In genomic region chr5:123091258-123091987, GRCh38 we compare ENCODE assay signal across 16 cellular contexts. TPM values are rescaled to one million over a fixed set of nuclear protein-coding genes. Genes with fewer than 3 reads are reported as not detected.
DNase-seq lines count a peak whose midpoint lies in the region; ATAC-seq, FAIRE-seq and TF ChIP-seq lines count a peak whose summit lies in the region.
"Had no signal": no experiment of that assay in that cellular context is flagged by ENCODE, and none has a peak within 500 bp of the region (broad histone marks: within the 10 kb centered on the region; RNA-seq: fewer than 3 reads in every experiment).

No MANE protein-coding gene starts in this region.

- H3K27ac ChIP-seq in suprapubic skin: no peak overlapping the region

- FAIRE-seq in islet of Langerhans (lab: Jason Lieb, UNC): peak; percentile 13

- H3K27me3 Mint-ChIP-seq in activated CD8-positive, alpha-beta memory T cell treated with anti-CD3 and anti-CD28 coated beads, Interleukin-2, amount 10 ng/mL, durations not matched to agents 7 days and 5 days: peaks cover 82% of the 10 kb centered on the region

- H3K4me3 ChIP-seq in astrocyte of the cerebellum (ENCODE audit: low read depth, low read length) (peak overlapping the region; percentile 64), suprapubic skin (peak overlapping the region; percentile 65)

- no peaks in the 10 kb centered on the region for H3K9me3 Mint-ChIP-seq in activated CD8-positive, alpha-beta memory T cell treated with anti-CD3 and anti-CD28 coated beads, Interleukin-2, amount 10 ng/mL, durations not matched to agents 7 days and 5 days (ENCODE audit: low read depth)
- H3K9me3 Mint-ChIP-seq: dendritic cell treated with granulocyte-macrophage colony-stimulating factor and Interleukin-4, amounts not matched to agents 40 ng/mL and 50 ng/mL, for 4 days had no signal

- TF ChIP-seq CTCF in astrocyte of the cerebellum (IDR thresholded peaks at IDR 0.05; ENCODE audit: low read depth, low read length, missing control alignments) (no peak), suprapubic skin (IDR thresholded peaks at IDR 0.05) (no peak)

- no peaks in the 10 kb centered on the region for H3K9me3 ChIP-seq in suprapubic skin
- H3K9me3 ChIP-seq: heart left ventricle had no signal

- no peak for DNase-seq in activated CD8-positive, alpha-beta memory T cell treated with anti-CD3 and anti-CD28 coated beads, Interleukin-2, amount 10 ng/mL, durations not matched to agents 7 days and 5 days
- no peak for DNase-seq in activated CD8-positive, alpha-beta memory T cell treated with anti-CD3 and anti-CD28 coated beads for 24 hours
- DNase-seq in astrocyte of the cerebellum (ENCODE audit: low read depth): no peak
- DNase-seq in suprapubic skin (ENCODE audit: low spot score in 2 of 2): no peak
- no peak for DNase-seq in AG08395 (ENCODE audit: low spot score)
- no peak for DNase-seq in Ammon's horn (ENCODE audit: low spot score)
- DNase-seq: activated gamma-delta T cell, EL, midbrain, NCI-H446 treated with DMSO at 0.1 percent for 48 hours had no signal

- 38% methylated on average over 17 of the region's 17 CpGs for WGBS in suprapubic skin

- no peak for TF ChIP-seq EP300 in suprapubic skin (IDR thresholded peaks at IDR 0.05)

- no peak for ATAC-seq in activated CD8-positive, alpha-beta memory T cell treated with anti-CD3 and anti-CD28 coated beads, Interleukin-2, amount 10 ng/mL, durations not matched to agents 7 days and 5 days
- no peak for ATAC-seq in GM21381 (IDR thresholded peaks at IDR 0.05; ENCODE audit: unreplicated experiment)
- ATAC-seq: heart left ventricle had no signal

- peaks cover 100% of the 10 kb centered on the region for H3K27me3 ChIP-seq in suprapubic skin

- H3K4me1 Mint-ChIP-seq in activated CD8-positive, alpha-beta memory T cell treated with anti-CD3 and anti-CD28 coated beads, Interleukin-2, amount 10 ng/mL, durations not matched to agents 7 days and 5 days: peaks cover 25% of the 10 kb centered on the region

- peaks cover 6% of the 10 kb centered on the region for H3K36me3 Mint-ChIP-seq in activated CD8-positive, alpha-beta memory T cell treated with anti-CD3 and anti-CD28 coated beads, Interleukin-2, amount 10 ng/mL, durations not matched to agents 7 days and 5 days

- peaks cover 52% of the 10 kb centered on the region for H3K4me1 ChIP-seq in suprapubic skin

- H3K36me3 ChIP-seq in suprapubic skin: no peaks in the 10 kb centered on the region
- H3K36me3 ChIP-seq: heart left ventricle had no signal

- H3K27ac Mint-ChIP-seq in activated CD8-positive, alpha-beta memory T cell treated with anti-CD3 and anti-CD28 coated beads, Interleukin-2, amount 10 ng/mL, durations not matched to agents 7 days and 5 days: peak overlapping the region; percentile 43
- H3K27ac Mint-ChIP-seq: dendritic cell treated with granulocyte-macrophage colony-stimulating factor and Interleukin-4, amounts not matched to agents 40 ng/mL and 50 ng/mL, for 4 days had no signal

- no peak for TF ChIP-seq POLR2A in suprapubic skin (IDR thresholded peaks at IDR 0.05)

- H3K4me3 Mint-ChIP-seq in activated CD8-positive, alpha-beta memory T cell treated with anti-CD3 and anti-CD28 coated beads, Interleukin-2, amount 10 ng/mL, durations not matched to agents 7 days and 5 days: no peak overlapping the region

- CTCF ChIA-PET in activated CD8-positive, alpha-beta memory T cell treated with anti-CD3 and anti-CD28 coated beads, Interleukin-2, amount 10 ng/mL, durations not matched to agents 7 days and 5 days (lab: Charles Lee): no interaction called here

- in situ Hi-C loops in astrocyte of the cerebellum (cut with HindIII; ENCODE audit: low sequenced_read_pairs): no loop called here

RNA-seq across cellular contexts. Expression of gene PRDM6, which starts 2.4 kb away (rescaled TPM):
- not detected for total RNA-seq in activated CD8-positive, alpha-beta memory T cell treated with anti-CD3 and anti-CD28 coated beads, Interleukin-2, amount 10 ng/mL, durations not matched to agents 7 days and 5 days
- total RNA-seq in suprapubic skin: under 1 TPM; 0.08 to 0.64 (median 0.33) TPM
- total RNA-seq: LHCN-M2, RPMI7951 had no signal

RNA-seq across cellular contexts. Expression of gene PPIC, which starts 54.9 kb away (rescaled TPM):
- not detected for total RNA-seq in activated CD8-positive, alpha-beta memory T cell treated with anti-CD3 and anti-CD28 coated beads, Interleukin-2, amount 10 ng/mL, durations not matched to agents 7 days and 5 days
- total RNA-seq in suprapubic skin: 10 to 100 TPM in 2 of 4 donors, 1 to 10 TPM in 2; 8.9 to 25.3 (median 10.9) TPM

Comparison
In these comparisons a context has a peak if more than half of its experiments do, and no peak if none do; other contexts are left out.
1. RNA of gene PPIC, which starts 54.9 kb away (total RNA-seq): 8.9 to 25.3 TPM in suprapubic skin; not detected in activated CD8-positive, alpha-beta memory T cell treated with anti-CD3 and anti-CD28 coated beads, Interleukin-2, amount 10 ng/mL, durations not matched to agents 7 days and 5 days; every median in the first group is over 4 times any median in the second.